In the genomic region with DNA sequence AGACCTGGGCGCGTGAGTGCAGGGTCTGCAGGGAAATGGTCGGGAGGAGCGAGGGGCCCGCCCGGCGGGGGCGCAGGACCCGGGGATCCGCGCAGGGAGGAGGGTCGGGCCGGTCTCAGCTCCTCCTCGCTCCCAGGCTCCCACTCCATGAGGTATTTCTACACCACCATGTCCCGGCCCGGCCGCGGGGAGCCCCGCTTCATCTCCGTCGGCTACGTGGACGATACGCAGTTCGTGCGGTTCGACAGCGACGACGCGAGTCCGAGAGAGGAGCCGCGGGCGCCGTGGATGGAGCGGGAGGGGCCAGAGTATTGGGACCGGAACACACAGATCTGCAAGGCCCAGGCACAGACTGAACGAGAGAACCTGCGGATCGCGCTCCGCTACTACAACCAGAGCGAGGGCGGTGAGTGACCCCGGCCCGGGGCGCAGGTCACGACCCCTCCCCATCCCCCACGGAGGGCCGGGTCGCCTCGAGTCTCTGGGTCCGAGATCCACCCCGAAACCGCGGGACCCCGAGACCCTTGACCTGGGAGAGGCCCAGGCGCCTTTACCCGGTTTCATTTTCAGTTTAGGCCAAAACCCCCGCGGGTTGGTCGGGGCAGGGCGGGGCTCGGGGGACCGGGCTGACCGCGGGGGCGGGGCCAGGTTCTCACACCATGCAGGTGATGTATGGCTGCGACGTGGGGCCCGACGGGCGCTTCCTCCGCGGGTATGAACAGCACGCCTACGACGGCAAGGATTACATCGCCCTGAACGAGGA, we compare ENCODE assay signal across 8 cellular contexts. TPM values are rescaled to one million over a fixed set of nuclear protein-coding genes. Genes with fewer than 3 reads are reported as not detected.
DNase-seq lines count a peak whose midpoint lies in the region; ATAC-seq and TF ChIP-seq lines count a peak whose summit lies in the region.

No MANE protein-coding gene starts in this region.

- peaks cover 24% of the 10 kb centered on the region for H3K27me3 ChIP-seq in NT2/D1 (ENCODE audit: insufficient read depth, insufficient read length)
- no peaks in the 10 kb centered on the region for H3K27me3 ChIP-seq in foreskin keratinocyte
- peaks cover 47% of the 10 kb centered on the region for H3K27me3 ChIP-seq in neuron (ENCODE audit: insufficient read depth, low read length)
- no peaks in the 10 kb centered on the region for H3K27me3 ChIP-seq in subcutaneous abdominal adipose tissue (ENCODE audit: control insufficient read depth in 5 of 5, insufficient read depth in 4 of 5, low read length in 5 of 5)

- DNase-seq in NT2/D1 (ENCODE audit: low read depth, low spot score) = no peak
- peak; percentile 87 for DNase-seq in activated effector memory CD4-positive, alpha-beta T cell treated with Interleukin-2 at 50 U/mL for 16 hours
- DNase-seq in foreskin keratinocyte = peak in 1 of 2 donors; percentile 62
- no peak for DNase-seq in NCI-H446 treated with DMSO at 0.1 percent for 48 hours (lab: John Stamatoyannopoulos, UW)

- H3K9ac ChIP-seq in NT2/D1 (ENCODE audit: insufficient read length, low read depth) (peak overlapping the region; percentile 70), subcutaneous abdominal adipose tissue (ENCODE audit: low read length in 5 of 5) (peak overlapping the region in 4 of 5 donors; percentile 59 to 84 (median 75))

- H3K4me1 ChIP-seq in NT2/D1 (ENCODE audit: insufficient read depth, insufficient read length) (no peaks in the 10 kb centered on the region), foreskin keratinocyte (no peaks in the 10 kb centered on the region), neuron (ENCODE audit: insufficient read depth, low read length) (no peaks in the 10 kb centered on the region), subcutaneous abdominal adipose tissue (ENCODE audit: control insufficient read depth in 5 of 5, insufficient read depth in 5 of 5, low read length in 5 of 5) (peaks cover 0 to 22% (median 10%) of the 10 kb centered on the region in 5 donors)

- H2AFZ ChIP-seq in neuron (ENCODE audit: low read depth, low read length) = no peak overlapping the region

- H3K4me3 ChIP-seq in NT2/D1 (ENCODE audit: insufficient read length, low read depth) (peak overlapping the region; percentile 43), neuron (ENCODE audit: low read length) (peak overlapping the region; percentile 16), subcutaneous abdominal adipose tissue (ENCODE audit: low read depth in 1 of 5, low read length in 5 of 5) (peak overlapping the region in 4 of 5 donors; percentile 67 to 83 (median 78))

- H3K9me3 ChIP-seq in NT2/D1 (ENCODE audit: insufficient read depth, low read length) (no peaks in the 10 kb centered on the region), neuron (ENCODE audit: low read length) (peaks cover 2% of the 10 kb centered on the region), subcutaneous abdominal adipose tissue (ENCODE audit: control insufficient read depth in 5 of 5, low read length in 5 of 5) (no peaks in the 10 kb centered on the region)

- H3K27ac ChIP-seq in foreskin keratinocyte (peak overlapping the region; percentile 76), subcutaneous abdominal adipose tissue (ENCODE audit: low read depth, low read length) (peak overlapping the region; percentile 65)

- ATAC-seq in GM18502 (IDR thresholded peaks at IDR 0.05; ENCODE audit: poor library complexity, unreplicated experiment) (peak; percentile 75), HG02610 (IDR thresholded peaks at IDR 0.05; ENCODE audit: unreplicated experiment) (peak; percentile 79), foreskin keratinocyte (peak; percentile 75)

- H3K36me3 ChIP-seq in NT2/D1 (ENCODE audit: insufficient read depth, insufficient read length, low read length) (no peaks in the 10 kb centered on the region), neuron (ENCODE audit: insufficient read depth, low read length) (no peaks in the 10 kb centered on the region), subcutaneous abdominal adipose tissue (ENCODE audit: control insufficient read depth in 5 of 5, insufficient read depth in 5 of 5, low read length in 5 of 5) (peaks cover 0 to 10% (median 0%) of the 10 kb centered on the region in 5 donors)

- no peak for TF ChIP-seq CTCF in foreskin keratinocyte (conservative IDR thresholded peaks at IDR 0.05)

RNA-seq across cellular contexts. Expression of a gene that starts 54.3 kb away (rescaled TPM):
- 230 and 262 TPM in 2 replicates for total RNA-seq in foreskin keratinocyte
- polyA plus RNA-seq in foreskin keratinocyte = 273 and 304 TPM in 2 replicates

Comparison
In these comparisons a context has a peak if more than half of its experiments do, and no peak if none do; other contexts are left out.
1. H3K4me3 ChIP-seq: peak in every context shown above with its lines; median percentile 78 in subcutaneous abdominal adipose tissue; 43 in NT2/D1; 16 in neuron.